Comparison of ENCODE assay signal across 12 cellular contexts in genomic region chr12:52952082-52952801, GRCh38. TPM values are rescaled to one million over a fixed set of nuclear protein-coding genes. Genes with fewer than 3 reads are reported as not detected.
DNase-seq lines count a peak whose midpoint lies in the region; ATAC-seq, FAIRE-seq and TF ChIP-seq lines count a peak whose summit lies in the region.
"Had no signal": no experiment of that assay in that cellular context is flagged by ENCODE, and none has a peak within 500 bp of the region (broad histone marks: within the 10 kb centered on the region; RNA-seq: fewer than 3 reads in every experiment).

No MANE protein-coding gene starts in this region.

- no peaks in the 10 kb centered on the region for H3K9me3 Mint-ChIP-seq in mesothelial cell of epicardium
- no peaks in the 10 kb centered on the region for H3K9me3 Mint-ChIP-seq in stimulated activated effector memory CD8-positive, alpha-beta T cell treated with anti-CD3 and anti-CD28 coated beads, Interleukin-12 subunit alpha, Interleukin-12 subunit beta, amount 100 ng/mL, for 72 hours
- H3K9me3 Mint-ChIP-seq: activated CD4-positive, alpha-beta T cell treated with anti-CD3 and anti-CD28 coated beads, Interleukin-2, amount 10 ng/mL, durations not matched to agents 24 days and 14 days; stimulated activated memory B cell treated with anti-CD40 and anti-IgM and Interleukin-4, amounts not matched to agents 10 μg/mL and 1 μg/mL and 100 μg/mL, for 72 hours had no signal

- H3K27ac Mint-ChIP-seq in mesothelial cell of epicardium: peak overlapping the region; percentile 96
- no peak overlapping the region for H3K27ac Mint-ChIP-seq in stimulated activated effector memory CD8-positive, alpha-beta T cell treated with anti-CD3 and anti-CD28 coated beads, Interleukin-12 subunit alpha, Interleukin-12 subunit beta, amount 100 ng/mL, for 72 hours
- H3K27ac Mint-ChIP-seq: activated CD4-positive, alpha-beta T cell treated with anti-CD3 and anti-CD28 coated beads, Interleukin-2, amount 10 ng/mL, durations not matched to agents 24 days and 14 days; stimulated activated memory B cell treated with anti-CD40 and anti-IgM and Interleukin-4, amounts not matched to agents 10 μg/mL and 1 μg/mL and 100 μg/mL, for 72 hours had no signal

- FAIRE-seq in urothelium cell line (lab: Jason Lieb, UNC): no peak

- no peak overlapping the region for H3K4me3 ChIP-seq in brain microvascular endothelial cell (ENCODE audit: low read depth, low read length)

- DNase-seq in GM10248 (ENCODE audit: extremely low spot score) (no peak), brain microvascular endothelial cell (no peak), mesothelial cell of epicardium (ENCODE audit: low spot score in 2 of 2, unreplicated experiment in 2 of 2) (no peak), urothelium cell line (ENCODE audit: low spot score) (no peak)
- no peak for DNase-seq in stimulated activated CD4-positive, alpha-beta T cell treated with anti-CD3 and anti-CD28 coated beads, Interleukin-2, amount 100 ng/mL, for 48 hours
- no peak for DNase-seq in stimulated activated effector memory CD8-positive, alpha-beta T cell treated with anti-CD3 and anti-CD28 coated beads, Interleukin-12 subunit alpha, Interleukin-12 subunit beta, amount 100 ng/mL, for 72 hours (ENCODE audit: low spot score in 2 of 2)
- DNase-seq: activated CD4-positive, alpha-beta T cell treated with anti-CD3 and anti-CD28 coated beads, Interleukin-2, amount 10 ng/mL, durations not matched to agents 24 days and 14 days; erythroblast; kidney glomerular epithelial cell had no signal

- peaks cover 31% of the 10 kb centered on the region for H3K36me3 Mint-ChIP-seq in mesothelial cell of epicardium
- H3K36me3 Mint-ChIP-seq in stimulated activated effector memory CD8-positive, alpha-beta T cell treated with anti-CD3 and anti-CD28 coated beads, Interleukin-12 subunit alpha, Interleukin-12 subunit beta, amount 100 ng/mL, for 72 hours: no peaks in the 10 kb centered on the region
- H3K36me3 Mint-ChIP-seq: stimulated activated memory B cell treated with anti-CD40 and anti-IgM and Interleukin-4, amounts not matched to agents 10 μg/mL and 1 μg/mL and 100 μg/mL, for 72 hours had no signal

- no peaks in the 10 kb centered on the region for H3K27me3 Mint-ChIP-seq in mesothelial cell of epicardium (ENCODE audit: low read depth)
- H3K27me3 Mint-ChIP-seq: stimulated activated memory B cell treated with anti-CD40 and anti-IgM and Interleukin-4, amounts not matched to agents 10 μg/mL and 1 μg/mL and 100 μg/mL, for 72 hours had no signal

- peak overlapping the region; percentile 88 for H3K4me3 Mint-ChIP-seq in mesothelial cell of epicardium
- no peak overlapping the region for H3K4me3 Mint-ChIP-seq in stimulated activated effector memory CD8-positive, alpha-beta T cell treated with anti-CD3 and anti-CD28 coated beads, Interleukin-12 subunit alpha, Interleukin-12 subunit beta, amount 100 ng/mL, for 72 hours
- H3K4me3 Mint-ChIP-seq: activated CD4-positive, alpha-beta T cell treated with anti-CD3 and anti-CD28 coated beads, Interleukin-2, amount 10 ng/mL, durations not matched to agents 24 days and 14 days; stimulated activated memory B cell treated with anti-CD40 and anti-IgM and Interleukin-4, amounts not matched to agents 10 μg/mL and 1 μg/mL and 100 μg/mL, for 72 hours had no signal

- H3K27me3 ChIP-seq in brain microvascular endothelial cell (replicated peaks): no peaks in the 10 kb centered on the region

- peaks cover 47% of the 10 kb centered on the region for H3K4me1 Mint-ChIP-seq in mesothelial cell of epicardium
- H3K4me1 Mint-ChIP-seq in stimulated activated effector memory CD8-positive, alpha-beta T cell treated with anti-CD3 and anti-CD28 coated beads, Interleukin-12 subunit alpha, Interleukin-12 subunit beta, amount 100 ng/mL, for 72 hours: peaks cover 8% of the 10 kb centered on the region

- H3K27ac ChIP-seq in brain microvascular endothelial cell: no peak overlapping the region

- POLR2A ChIA-PET in GM10248 (lab: Yijun Ruan, JAX): no interaction called here

- in situ Hi-C loops in brain microvascular endothelial cell (cut with HindIII; ENCODE audit: low pct_ligation_motif_present, low sequenced_read_pairs): no loop called here

- TF ChIP-seq CTCF in GM10248 (IDR thresholded peaks at IDR 0.05; ENCODE audit: control extremely low read depth, extremely low read depth, low read depth, missing control alignments) (peak; percentile 29), LNCAP (IDR thresholded peaks at IDR 0.05) (peak; percentile 46), brain microvascular endothelial cell (IDR thresholded peaks at IDR 0.05; ENCODE audit: low read depth, low read length, missing control alignments) (peak; percentile 11), mesothelial cell of epicardium (IDR thresholded peaks at IDR 0.05; ENCODE audit: unreplicated experiment) (peak; percentile 32)

- CTCF ChIA-PET in GM10248 (lab: Yijun Ruan, JAX): interaction anchor here (0.8 to 3.3 kb wide), 4 partner anchors 28 to 72 kb away, joined by 3 to 21 read pairs (median 8); no protein-coding TSS in a partner anchor

- peaks cover 32% of the 10 kb centered on the region for H3K36me3 ChIP-seq in brain microvascular endothelial cell (replicated peaks)

- no peak for ATAC-seq in HG03097 (IDR thresholded peaks at IDR 0.05; ENCODE audit: low FRiP score, unreplicated experiment)
- no peak for ATAC-seq in stimulated activated effector memory CD8-positive, alpha-beta T cell treated with anti-CD3 and anti-CD28 coated beads, Interleukin-12 subunit alpha, Interleukin-12 subunit beta, amount 100 ng/mL, for 72 hours
- ATAC-seq: stimulated activated memory B cell treated with anti-CD40 and anti-IgM and Interleukin-4, amounts not matched to agents 10 μg/mL and 1 μg/mL and 100 μg/mL, for 72 hours had no signal

RNA-seq across cellular contexts. Expression of gene KRT18, which starts 3.3 kb away (rescaled TPM):
- 714 to 762 TPM (median 725 TPM) in 3 replicates for total RNA-seq in mesothelial cell of epicardium

RNA-seq across cellular contexts. Expression of gene KRT8, which starts 47.4 kb away (rescaled TPM):
- total RNA-seq in mesothelial cell of epicardium: 1,131 to 1,194 TPM (median 1,142 TPM) in 3 replicates

RNA-seq across cellular contexts. Expression of gene EIF4B, which starts 54.0 kb away (rescaled TPM):
- total RNA-seq in mesothelial cell of epicardium: 544 to 576 TPM (median 554 TPM) in 3 replicates
